Comparison of ENCODE assay signal across 8 cellular contexts in genomic region chr20:32285621-32286334, GRCh38.
DNase-seq lines count a peak whose midpoint lies in the region; ATAC-seq and TF ChIP-seq lines count a peak whose summit lies in the region.

No MANE protein-coding gene starts in this region.

- no peak for TF ChIP-seq CTCF in DND-41 (IDR thresholded peaks at IDR 0.05; ENCODE audit: borderline replicate concordance, extremely low read depth, low read length, poor library complexity, severe bottlenecking)

- H3K27me3 Mint-ChIP-seq in activated naive CD8-positive, alpha-beta T cell treated with anti-CD3 and anti-CD28 coated beads, Interleukin-2, amount 50 U/mL, for 24 hours, result no peaks in the 10 kb centered on the region

- H3K9me3 Mint-ChIP-seq in activated naive CD8-positive, alpha-beta T cell treated with anti-CD3 and anti-CD28 coated beads, Interleukin-2, amount 50 U/mL, for 24 hours, result no peaks in the 10 kb centered on the region

- H3K9ac ChIP-seq in DND-41 (ENCODE audit: low read depth, low read length), result no peak overlapping the region
- H3K9ac ChIP-seq in mucosa of rectum (ENCODE audit: low read depth in 1 of 2, low read length in 2 of 2), result peak overlapping the region in 1 of 2 donors; percentile 2

- H3K27me3 ChIP-seq in DND-41 (ENCODE audit: insufficient read depth, low read length, poor library complexity) (no peaks in the 10 kb centered on the region), mucosa of rectum (ENCODE audit: control insufficient read depth in 2 of 2, insufficient read depth in 2 of 2, low read length in 2 of 2) (no peaks in the 10 kb centered on the region)

- H3K79me2 ChIP-seq in DND-41 (ENCODE audit: insufficient read depth, low read length), result peaks cover 24% of the 10 kb centered on the region; the same call in 1 of the 2 replicates

- no peak overlapping the region for H3K4me2 ChIP-seq in DND-41 (ENCODE audit: insufficient read depth, low read length)

- 0 out of 3 replicates have a peak, but pooled peaks have one; percentile 33 for ATAC-seq in DND-41 (ENCODE audit: insufficient read depth, low read depth)
- ATAC-seq in GM19463 (IDR thresholded peaks at IDR 0.05; ENCODE audit: unreplicated experiment), result peak; percentile 63
- peak; percentile 88 for ATAC-seq in activated naive CD8-positive, alpha-beta T cell treated with anti-CD3 and anti-CD28 coated beads, Interleukin-2, amount 50 U/mL, for 24 hours

- H3K27ac ChIP-seq in DND-41 (ENCODE audit: low read length) (no peak overlapping the region), KOPT-K1 (ENCODE audit: low read depth, low read length, poor library complexity, severe bottlenecking) (peak overlapping the region; percentile 42), mucosa of rectum (ENCODE audit: low read depth in 2 of 2, low read length in 2 of 2) (peak overlapping the region; percentile 33 to 74)

- H3K4me1 ChIP-seq in DND-41 (ENCODE audit: insufficient read depth, low read length) (no peaks in the 10 kb centered on the region), mucosa of rectum (ENCODE audit: control insufficient read depth in 2 of 2, insufficient read depth in 2 of 2, low read length in 2 of 2) (peaks cover 11 to 30% of the 10 kb centered on the region in 2 donors)

- H3K4me3 Mint-ChIP-seq in activated naive CD8-positive, alpha-beta T cell treated with anti-CD3 and anti-CD28 coated beads, Interleukin-2, amount 50 U/mL, for 24 hours, result peak overlapping the region; percentile 68

- peaks cover 93% of the 10 kb centered on the region for H3K4me1 Mint-ChIP-seq in activated naive CD8-positive, alpha-beta T cell treated with anti-CD3 and anti-CD28 coated beads, Interleukin-2, amount 50 U/mL, for 24 hours

- no peaks in the 10 kb centered on the region for H4K20me1 ChIP-seq in DND-41 (ENCODE audit: insufficient read depth, low read length)

- H3K36me3 ChIP-seq in DND-41 (ENCODE audit: insufficient read depth, low read length) (peaks cover 8% of the 10 kb centered on the region; the same call in 1 of the 2 replicates), KOPT-K1 (ENCODE audit: insufficient read depth, low read length) (no peaks in the 10 kb centered on the region), mucosa of rectum (ENCODE audit: control insufficient read depth in 2 of 2, insufficient read depth in 2 of 2, low read length in 2 of 2) (peaks cover 0 to 3% of the 10 kb centered on the region in 2 donors)

- H3K27ac Mint-ChIP-seq in activated naive CD8-positive, alpha-beta T cell treated with anti-CD3 and anti-CD28 coated beads, Interleukin-2, amount 50 U/mL, for 24 hours, result peak overlapping the region; percentile 98

- H2AFZ ChIP-seq in DND-41 (ENCODE audit: low read depth, low read length), result no peak overlapping the region

- H3K4me3 ChIP-seq in DND-41 (ENCODE audit: low read depth in 1 of 2, low read length in 2 of 2) (no peak overlapping the region), mucosa of rectum (ENCODE audit: low read length in 2 of 2) (peak overlapping the region in 1 of 2 donors; percentile 2)

- peaks cover 65% of the 10 kb centered on the region for H3K36me3 Mint-ChIP-seq in activated naive CD8-positive, alpha-beta T cell treated with anti-CD3 and anti-CD28 coated beads, Interleukin-2, amount 50 U/mL, for 24 hours (ENCODE audit: low read depth)

- H3K9me3 ChIP-seq in DND-41 (ENCODE audit: insufficient read depth, low read length, severe bottlenecking) (no peaks in the 10 kb centered on the region), KOPT-K1 (ENCODE audit: insufficient read depth, low read length, poor library complexity, severe bottlenecking) (no peaks in the 10 kb centered on the region), mucosa of rectum (ENCODE audit: control insufficient read depth in 2 of 2, low read length in 2 of 2) (no peaks in the 10 kb centered on the region)

- DNase-seq in DND-41 (peak; percentile 20), foreskin melanocyte (no peak), HK-2 (ENCODE audit: unreplicated experiment) (no peak), NCI-H1417 (lab: John Stamatoyannopoulos, UW) (no peak)
- peak; percentile 44 for DNase-seq in activated naive CD8-positive, alpha-beta T cell treated with anti-CD3 and anti-CD28 coated beads, Interleukin-2, amount 50 U/mL, for 24 hours

Comparison
In these comparisons a context has a peak if more than half of its experiments do, and no peak if none do; other contexts are left out.
1. ATAC-seq: peak in every context shown above with its lines; median percentile 88 in activated naive CD8-positive, alpha-beta T cell treated with anti-CD3 and anti-CD28 coated beads, Interleukin-2, amount 50 U/mL, for 24 hours; 63 in GM19463; 33 in DND-41.
2. DNase-seq: peak in DND-41 (single experiment) and activated naive CD8-positive, alpha-beta T cell treated with anti-CD3 and anti-CD28 coated beads, Interleukin-2, amount 50 U/mL, for 24 hours (single experiment); none in foreskin melanocyte (single experiment), HK-2 (single experiment) and NCI-H1417 (0 of 3).